In the genomic region with DNA sequence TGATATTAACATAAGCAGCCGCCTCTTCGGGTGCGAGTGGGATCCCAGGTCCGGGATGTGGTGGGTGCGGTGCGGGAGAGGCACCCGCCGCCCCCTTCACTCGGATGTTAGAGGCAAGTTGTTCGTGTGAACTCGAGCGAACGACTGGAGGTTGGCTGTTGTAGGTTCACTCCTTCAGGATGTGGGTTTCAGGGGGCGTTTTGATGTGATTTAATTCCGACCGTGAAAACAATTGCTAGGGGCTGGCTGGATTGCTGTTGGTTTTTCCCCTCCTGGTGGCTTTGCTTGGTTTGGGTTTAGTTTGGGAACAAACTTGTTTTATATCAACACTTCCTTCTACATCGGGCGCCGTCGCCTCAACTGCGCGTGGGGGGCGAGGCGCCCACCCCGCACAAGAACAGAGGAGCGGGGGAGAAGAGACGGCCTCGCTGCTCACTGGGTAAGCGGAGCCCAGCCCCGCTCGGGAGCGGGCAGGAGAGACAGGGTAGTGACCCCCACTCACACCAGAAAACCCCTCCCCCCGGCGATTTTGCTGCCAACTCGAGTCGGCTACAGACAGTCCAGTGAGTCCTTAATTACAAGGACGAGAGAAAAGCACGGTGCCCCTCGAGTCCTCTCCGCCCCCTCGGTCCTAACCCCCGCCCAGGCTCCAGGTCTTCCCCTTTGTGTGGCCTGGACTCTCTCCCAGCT, we compare ENCODE assay signal across 10 cellular contexts. TPM values are rescaled to one million over a fixed set of nuclear protein-coding genes. Genes with fewer than 3 reads are reported as not detected.
DNase-seq lines count a peak whose midpoint lies in the region; ATAC-seq and TF ChIP-seq lines count a peak whose summit lies in the region.
"Had no signal": no experiment of that assay in that cellular context is flagged by ENCODE, and none has a peak within 500 bp of the region (broad histone marks: within the 10 kb centered on the region; RNA-seq: fewer than 3 reads in every experiment).

No MANE protein-coding gene starts in this region.

- POLR2A ChIA-PET in HEK293T (lab: Yijun Ruan, JAX), result no interaction called here

- peak overlapping the region; percentile 62 for H3K27ac Mint-ChIP-seq in activated CD8-positive, alpha-beta memory T cell treated with anti-CD3 and anti-CD28 coated beads, Interleukin-2, amount 10 ng/mL, durations not matched to agents 7 days and 5 days

- peaks cover 40% of the 10 kb centered on the region for H3K4me1 Mint-ChIP-seq in activated CD8-positive, alpha-beta memory T cell treated with anti-CD3 and anti-CD28 coated beads, Interleukin-2, amount 10 ng/mL, durations not matched to agents 7 days and 5 days

- no peak for ATAC-seq in activated CD8-positive, alpha-beta memory T cell treated with anti-CD3 and anti-CD28 coated beads, Interleukin-2, amount 10 ng/mL, durations not matched to agents 7 days and 5 days
- no peak for ATAC-seq in HG03039 (IDR thresholded peaks at IDR 0.05; ENCODE audit: unreplicated experiment)
- ATAC-seq in GM18505 (IDR thresholded peaks at IDR 0.05; ENCODE audit: unreplicated experiment), result no peak
- ATAC-seq: HCT116 had no signal

- H3K4me3 ChIP-seq in HUES64 (ENCODE audit: low read length) (peak overlapping the region; percentile 55), iPS DF 6.9 (ENCODE audit: low read length) (peak overlapping the region; percentile 9; the same call in 1 of the 2 replicates)

- H3K9me3 ChIP-seq in HUES64 (ENCODE audit: insufficient read depth, low read depth, low read length), result no peaks in the 10 kb centered on the region
- no peaks in the 10 kb centered on the region for H3K9me3 ChIP-seq in iPS DF 6.9 (ENCODE audit: control insufficient read depth, insufficient read depth, low read length)

- H3K4me1 ChIP-seq in HUES64 (ENCODE audit: insufficient read depth, low read length) (peaks cover 35% of the 10 kb centered on the region), iPS DF 6.9 (ENCODE audit: control insufficient read depth, insufficient read depth, low read length) (peaks cover 2% of the 10 kb centered on the region)

- peaks cover 2% of the 10 kb centered on the region for H3K36me3 Mint-ChIP-seq in activated CD8-positive, alpha-beta memory T cell treated with anti-CD3 and anti-CD28 coated beads, Interleukin-2, amount 10 ng/mL, durations not matched to agents 7 days and 5 days

- no peaks in the 10 kb centered on the region for H3K36me3 ChIP-seq in HUES64 (ENCODE audit: insufficient read depth, low read length)
- no peaks in the 10 kb centered on the region for H3K36me3 ChIP-seq in iPS DF 6.9 (ENCODE audit: control insufficient read depth, insufficient read depth, low read length)

- H3K27ac ChIP-seq in HUES64 (ENCODE audit: low read depth, low read length), result no peak overlapping the region
- no peak overlapping the region for H3K27ac ChIP-seq in iPS DF 6.9 (ENCODE audit: low read length)

- H3K4me3 Mint-ChIP-seq in activated CD8-positive, alpha-beta memory T cell treated with anti-CD3 and anti-CD28 coated beads, Interleukin-2, amount 10 ng/mL, durations not matched to agents 7 days and 5 days, result peak overlapping the region; percentile 60

- H3K27me3 Mint-ChIP-seq in activated CD8-positive, alpha-beta memory T cell treated with anti-CD3 and anti-CD28 coated beads, Interleukin-2, amount 10 ng/mL, durations not matched to agents 7 days and 5 days, result peaks cover 69% of the 10 kb centered on the region

- TF ChIP-seq POLR2A in GM18505 (IDR thresholded peaks at IDR 0.05; ENCODE audit: borderline replicate concordance, extremely low read depth, insufficient read depth, insufficient read length), result no peak

- under 1% methylated on average over 42 of the region's 42 CpGs for WGBS in HUES64
- WGBS in iPS DF 6.9 (ENCODE audit: insufficient coverage, insufficient read length), result no CpG with 5 or more reads among the region's 42 CpGs

- H3K9ac ChIP-seq in HUES64 (ENCODE audit: low read depth, low read length), result no peak overlapping the region; the same call in 1 of the 2 replicates

- CTCF ChIA-PET in activated CD8-positive, alpha-beta memory T cell treated with anti-CD3 and anti-CD28 coated beads, Interleukin-2, amount 10 ng/mL, durations not matched to agents 7 days and 5 days (lab: Charles Lee), result interaction anchor here (0.7 to 2.2 kb wide), 2 partner anchors 141 to 401 kb away, joined by 4 to 8 read pairs; no protein-coding TSS in a partner anchor
- CTCF ChIA-PET in HEK293T (lab: Yijun Ruan, JAX), result interaction anchor here (0.7 kb wide), 1 partner anchor 294 kb away, joined by 3 read pairs; no protein-coding TSS in a partner anchor

- no peaks in the 10 kb centered on the region for H3K9me3 Mint-ChIP-seq in activated CD8-positive, alpha-beta memory T cell treated with anti-CD3 and anti-CD28 coated beads, Interleukin-2, amount 10 ng/mL, durations not matched to agents 7 days and 5 days (ENCODE audit: low read depth)

- H3K27me3 ChIP-seq in HUES64 (ENCODE audit: insufficient read depth, low read length) (peaks cover 100% of the 10 kb centered on the region), iPS DF 6.9 (ENCODE audit: control insufficient read depth, insufficient read depth, low read length) (peaks cover 74% of the 10 kb centered on the region)

- peak; percentile 74 for DNase-seq in activated CD8-positive, alpha-beta memory T cell treated with anti-CD3 and anti-CD28 coated beads, Interleukin-2, amount 10 ng/mL, durations not matched to agents 7 days and 5 days
- DNase-seq in iPS DF 6.9 (ENCODE audit: low read depth, low spot score) (no peak), NCI-H1092 treated with DMSO at 0.1 percent for 48 hours (lab: John Stamatoyannopoulos, UW) (no peak), HEK293T (ENCODE audit: extremely low spot score) (no peak)
- peak; percentile 12 for DNase-seq in stimulated activated CD8-positive, alpha-beta memory T cell treated with anti-CD3 and anti-CD28 coated beads, Interleukin-15, amount 100 ng/mL, for 1 hour (ENCODE audit: low read depth)

TF ChIP-seq in HEK293T, 16 proteins besides CTCF, POLR2A, EP300 and RAD21:
- no peak for TF ChIP-seq ZNF384 (IDR thresholded peaks at IDR 0.05)
- TF ChIP-seq CTBP1 (IDR thresholded peaks at IDR 0.05; ENCODE audit: borderline replicate concordance), result no peak
- no peak for TF ChIP-seq FOXM1 (IDR thresholded peaks at IDR 0.05; ENCODE audit: borderline replicate concordance)
- no peak for TF ChIP-seq BHLHE40 (IDR thresholded peaks at IDR 0.05; ENCODE audit: borderline replicate concordance)
- TF ChIP-seq LEF1 (IDR thresholded peaks at IDR 0.05; ENCODE audit: borderline replicate concordance), result no peak
- TF ChIP-seq HDGF (IDR thresholded peaks at IDR 0.05; ENCODE audit: borderline replicate concordance), result no peak
- no peak for TF ChIP-seq NFRKB (IDR thresholded peaks at IDR 0.05)
- TF ChIP-seq ARNT (IDR thresholded peaks at IDR 0.05), result no peak
- TF ChIP-seq, protein P1, sequence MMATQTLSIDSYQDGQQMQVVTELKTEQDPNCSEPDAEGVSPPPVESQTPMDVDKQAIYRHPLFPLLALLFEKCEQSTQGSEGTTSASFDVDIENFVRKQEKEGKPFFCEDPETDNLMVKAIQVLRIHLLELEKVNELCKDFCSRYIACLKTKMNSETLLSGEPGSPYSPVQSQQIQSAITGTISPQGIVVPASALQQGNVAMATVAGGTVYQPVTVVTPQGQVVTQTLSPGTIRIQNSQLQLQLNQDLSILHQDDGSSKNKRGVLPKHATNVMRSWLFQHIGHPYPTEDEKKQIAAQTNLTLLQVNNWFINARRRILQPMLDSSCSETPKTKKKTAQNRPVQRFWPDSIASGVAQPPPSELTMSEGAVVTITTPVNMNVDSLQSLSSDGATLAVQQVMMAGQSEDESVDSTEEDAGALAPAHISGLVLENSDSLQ (IDR thresholded peaks at IDR 0.05), result no peak
- TF ChIP-seq FOXA1 (IDR thresholded peaks at IDR 0.05), result no peak
- no peak for TF ChIP-seq TARDBP (IDR thresholded peaks at IDR 0.05)
- no peak for TF ChIP-seq FOXK2 (IDR thresholded peaks at IDR 0.05)
- no peak for TF ChIP-seq SP1 (IDR thresholded peaks at IDR 0.05)
- TF ChIP-seq L3MBTL2 (conservative IDR thresholded peaks at IDR 0.05), result no peak
- no peak for TF ChIP-seq SUZ12 (IDR thresholded peaks at IDR 0.05)
- no peak for TF ChIP-seq ELF4 (IDR thresholded peaks at IDR 0.05)

RNA-seq across cellular contexts. Expression of a gene that starts 3.0 kb away (rescaled TPM):
- polyA plus RNA-seq in HUES64 (2013, experiment 1 of 2), result 18.5 TPM
- polyA plus RNA-seq in HUES64 (2013, experiment 2 of 2), result 24.4 TPM
- 10 to 100 TPM; 29.4 to 30.6 TPM for total RNA-seq in activated CD8-positive, alpha-beta memory T cell treated with anti-CD3 and anti-CD28 coated beads, Interleukin-2, amount 10 ng/mL, durations not matched to agents 7 days and 5 days
- total RNA-seq: pulmonary artery endothelial cell had no signal

Comparison
In these comparisons a context has a peak if more than half of its experiments do, and no peak if none do; other contexts are left out.
1. DNase-seq: peak in activated CD8-positive, alpha-beta memory T cell treated with anti-CD3 and anti-CD28 coated beads, Interleukin-2, amount 10 ng/mL, durations not matched to agents 7 days and 5 days (single experiment) and stimulated activated CD8-positive, alpha-beta memory T cell treated with anti-CD3 and anti-CD28 coated beads, Interleukin-15, amount 100 ng/mL, for 1 hour (single experiment); none in iPS DF 6.9 (single experiment), NCI-H1092 treated with DMSO at 0.1 percent for 48 hours (single experiment) and HEK293T (single experiment).